In genomic region chr5:125257057-125257970, GRCh38 we compare ENCODE assay signal across 1 cellular context.
TF ChIP-seq lines count a peak whose summit lies in the region.

No MANE protein-coding gene starts in this region.

TF ChIP-seq in IMR-90, 13 proteins besides CTCF, POLR2A, EP300 and RAD21:
- TF ChIP-seq MAFK (IDR thresholded peaks at IDR 0.05; ENCODE audit: low read depth, low read length): no peak
- no peak for TF ChIP-seq MAZ (IDR thresholded peaks at IDR 0.05; ENCODE audit: borderline replicate concordance, low read depth, low read length)
- TF ChIP-seq CHD1 (IDR thresholded peaks at IDR 0.05; ENCODE audit: low read depth, low read length): no peak
- no peak for TF ChIP-seq NFE2L2 (IDR thresholded peaks at IDR 0.05; ENCODE audit: low read depth, low read length)
- TF ChIP-seq CEBPB (IDR thresholded peaks at IDR 0.05; ENCODE audit: low read depth, low read length): no peak
- no peak for TF ChIP-seq USF2 (IDR thresholded peaks at IDR 0.05; ENCODE audit: low read depth, low read length)
- no peak for TF ChIP-seq SMC3 (IDR thresholded peaks at IDR 0.05; ENCODE audit: low read depth, low read length)
- no peak for TF ChIP-seq FOS (IDR thresholded peaks at IDR 0.05; ENCODE audit: low read depth, low read length)
- no peak for TF ChIP-seq RFX5 (IDR thresholded peaks at IDR 0.05; ENCODE audit: low read depth, low read length)
- TF ChIP-seq RCOR1 (IDR thresholded peaks at IDR 0.05; ENCODE audit: insufficient replicate concordance, low read length): no peak
- TF ChIP-seq MXI1 (IDR thresholded peaks at IDR 0.05; ENCODE audit: borderline replicate concordance, low read depth, low read length): no peak
- no peak for TF ChIP-seq BHLHE40 (IDR thresholded peaks at IDR 0.05; ENCODE audit: low read depth, low read length)
- TF ChIP-seq ELK1 (IDR thresholded peaks at IDR 0.05; ENCODE audit: borderline replicate concordance, low read depth, low read length): no peak
TF ChIP-seq in IMR-90: peak in this region for 0.
